In the genomic region with DNA sequence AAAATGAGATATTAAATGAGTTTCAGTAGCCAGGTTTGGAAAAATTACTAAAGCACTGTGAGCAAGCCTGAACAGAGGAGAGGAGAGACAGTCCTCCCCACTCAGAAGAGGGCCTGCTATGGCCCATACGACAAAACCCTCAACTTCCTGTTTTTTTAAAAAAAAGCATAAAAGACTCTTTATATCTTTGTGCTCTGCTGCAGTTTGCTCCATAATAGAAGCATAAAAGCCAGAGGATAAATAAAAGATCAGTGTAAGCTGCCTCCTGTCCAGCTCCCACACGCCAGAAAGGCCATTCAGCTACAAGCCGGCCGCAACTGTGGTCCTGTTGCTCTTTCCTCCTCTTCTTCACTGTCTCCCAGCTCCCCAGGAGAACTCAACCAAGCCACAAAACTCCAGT, we compare ENCODE assay signal across 1 cellular context.
TF ChIP-seq lines count a peak whose summit lies in the region.

No MANE protein-coding gene starts in this region.

TF ChIP-seq in GM23338, 12 proteins besides CTCF, POLR2A, EP300 and RAD21:
- TF ChIP-seq, protein P1, sequence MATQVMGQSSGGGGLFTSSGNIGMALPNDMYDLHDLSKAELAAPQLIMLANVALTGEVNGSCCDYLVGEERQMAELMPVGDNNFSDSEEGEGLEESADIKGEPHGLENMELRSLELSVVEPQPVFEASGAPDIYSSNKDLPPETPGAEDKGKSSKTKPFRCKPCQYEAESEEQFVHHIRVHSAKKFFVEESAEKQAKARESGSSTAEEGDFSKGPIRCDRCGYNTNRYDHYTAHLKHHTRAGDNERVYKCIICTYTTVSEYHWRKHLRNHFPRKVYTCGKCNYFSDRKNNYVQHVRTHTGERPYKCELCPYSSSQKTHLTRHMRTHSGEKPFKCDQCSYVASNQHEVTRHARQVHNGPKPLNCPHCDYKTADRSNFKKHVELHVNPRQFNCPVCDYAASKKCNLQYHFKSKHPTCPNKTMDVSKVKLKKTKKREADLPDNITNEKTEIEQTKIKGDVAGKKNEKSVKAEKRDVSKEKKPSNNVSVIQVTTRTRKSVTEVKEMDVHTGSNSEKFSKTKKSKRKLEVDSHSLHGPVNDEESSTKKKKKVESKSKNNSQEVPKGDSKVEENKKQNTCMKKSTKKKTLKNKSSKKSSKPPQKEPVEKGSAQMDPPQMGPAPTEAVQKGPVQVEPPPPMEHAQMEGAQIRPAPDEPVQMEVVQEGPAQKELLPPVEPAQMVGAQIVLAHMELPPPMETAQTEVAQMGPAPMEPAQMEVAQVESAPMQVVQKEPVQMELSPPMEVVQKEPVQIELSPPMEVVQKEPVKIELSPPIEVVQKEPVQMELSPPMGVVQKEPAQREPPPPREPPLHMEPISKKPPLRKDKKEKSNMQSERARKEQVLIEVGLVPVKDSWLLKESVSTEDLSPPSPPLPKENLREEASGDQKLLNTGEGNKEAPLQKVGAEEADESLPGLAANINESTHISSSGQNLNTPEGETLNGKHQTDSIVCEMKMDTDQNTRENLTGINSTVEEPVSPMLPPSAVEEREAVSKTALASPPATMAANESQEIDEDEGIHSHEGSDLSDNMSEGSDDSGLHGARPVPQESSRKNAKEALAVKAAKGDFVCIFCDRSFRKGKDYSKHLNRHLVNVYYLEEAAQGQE (IDR thresholded peaks at IDR 0.05; ENCODE audit: unreplicated experiment), result no peak
- TF ChIP-seq CREB1 (CRISPR knock-in tag; IDR thresholded peaks at IDR 0.05; ENCODE audit: low read depth) (no peak), ZNF331 (CRISPR knock-in tag; IDR thresholded peaks at IDR 0.05; ENCODE audit: low read depth) (no peak)
TF ChIP-seq in GM23338: peak in this region for 0.
